In the genomic region with DNA sequence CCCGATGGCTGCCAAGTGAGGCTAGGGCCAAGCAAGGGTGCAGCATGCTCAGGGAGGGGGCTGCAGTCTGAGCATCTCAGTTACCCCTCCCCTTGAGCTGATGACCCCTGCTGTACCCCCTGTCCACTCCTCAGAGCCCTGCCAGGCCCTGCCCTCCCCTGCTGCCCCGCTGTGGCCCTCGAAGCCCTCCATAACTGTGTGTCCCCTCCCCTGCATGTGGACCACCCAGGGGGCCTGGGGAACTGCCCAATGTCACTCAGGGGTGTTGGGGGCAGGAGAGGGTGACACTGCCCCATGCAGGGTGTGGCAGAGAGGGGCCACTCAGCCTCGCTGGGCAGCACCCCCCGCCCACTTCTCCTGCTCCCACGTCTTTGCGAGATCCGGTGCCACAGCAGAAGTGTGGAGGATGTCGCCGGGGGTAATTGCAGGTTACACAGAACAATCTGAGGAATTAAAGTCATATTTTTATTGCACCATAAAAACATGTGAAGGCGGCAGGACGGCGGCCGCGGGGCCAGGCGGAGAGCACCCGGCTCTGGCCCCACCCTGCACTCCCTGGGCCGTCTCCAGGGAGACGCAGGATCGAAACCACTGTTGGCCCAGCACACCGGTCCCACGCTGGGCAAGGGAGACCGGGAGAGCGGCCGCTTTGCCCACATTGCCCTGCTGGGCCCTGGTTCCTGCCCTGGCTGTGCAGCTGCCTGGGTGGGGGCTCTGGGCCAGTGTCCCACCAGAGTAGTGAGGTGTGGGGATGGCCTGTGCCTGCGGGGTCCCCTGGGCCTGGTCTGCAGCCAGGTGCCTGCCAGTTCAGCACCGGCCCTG, we compare ENCODE assay signal across 2 cellular contexts.
TF ChIP-seq lines count a peak whose summit lies in the region.

No MANE protein-coding gene starts in this region.

TF ChIP-seq in IMR-90, 13 proteins besides CTCF, POLR2A, EP300 and RAD21:
- TF ChIP-seq CEBPB (IDR thresholded peaks at IDR 0.05; ENCODE audit: low read depth, low read length) (no peak), MAZ (IDR thresholded peaks at IDR 0.05; ENCODE audit: borderline replicate concordance, low read depth, low read length) (no peak), MXI1 (IDR thresholded peaks at IDR 0.05; ENCODE audit: borderline replicate concordance, low read depth, low read length) (no peak), CHD1 (IDR thresholded peaks at IDR 0.05; ENCODE audit: low read depth, low read length) (no peak), FOS (IDR thresholded peaks at IDR 0.05; ENCODE audit: low read depth, low read length) (no peak)

TF ChIP-seq in H1, 55 proteins besides CTCF, POLR2A, EP300 and RAD21:
- TF ChIP-seq ASH2L (IDR thresholded peaks at IDR 0.05; ENCODE audit: low read length) (no peak), TBP (IDR thresholded peaks at IDR 0.05; ENCODE audit: low read depth, low read length) (no peak), ZNF274 (IDR thresholded peaks at IDR 0.05; ENCODE audit: borderline replicate concordance, extremely low read depth, low read length) (no peak)
